Comparison of ENCODE assay signal across 9 cellular contexts in genomic region chrX:55451125-55451524, GRCh38. TPM values are rescaled to one million over a fixed set of nuclear protein-coding genes. Genes with fewer than 3 reads are reported as not detected.
DNase-seq lines count a peak whose midpoint lies in the region; ATAC-seq and TF ChIP-seq lines count a peak whose summit lies in the region.
"Had no signal": no experiment of that assay in that cellular context is flagged by ENCODE, and none has a peak within 500 bp of the region (broad histone marks: within the 10 kb centered on the region; RNA-seq: fewer than 3 reads in every experiment).

No MANE protein-coding gene starts in this region.

- no peak for DNase-seq in CD4-positive, alpha-beta T cell
- no peak for DNase-seq in central memory CD8-positive, alpha-beta T cell (ENCODE audit: low spot score in 2 of 2)
- no peak for DNase-seq in neural crest cell (ENCODE audit: low read depth, low spot score)
- DNase-seq in SKM-1 treated with dmso at 0.1 percent for 144 hours (lab: John Stamatoyannopoulos, UW; ENCODE audit: unreplicated experiment) = no peak
- DNase-seq in NCI-H524 treated with DMSO at 0.1 percent for 48 hours (lab: John Stamatoyannopoulos, UW) = no peak

- no peaks in the 10 kb centered on the region for H3K27me3 Mint-ChIP-seq in CD4-positive, alpha-beta T cell
- no peaks in the 10 kb centered on the region for H3K27me3 Mint-ChIP-seq in central memory CD8-positive, alpha-beta T cell
- H3K27me3 Mint-ChIP-seq in neural crest cell (ENCODE audit: low read depth) = peaks cover 25% of the 10 kb centered on the region

- TF ChIP-seq CTCF in CD4-positive, alpha-beta T cell (IDR thresholded peaks at IDR 0.05) = no peak
- no peak for TF ChIP-seq CTCF in neural crest cell (conservative IDR thresholded peaks at IDR 0.05)

- peak overlapping the region; percentile 99 for H3K27ac Mint-ChIP-seq in CD4-positive, alpha-beta T cell
- H3K27ac Mint-ChIP-seq in central memory CD8-positive, alpha-beta T cell (ENCODE audit: low read depth) = peak overlapping the region; percentile 84
- H3K27ac Mint-ChIP-seq in neural crest cell (ENCODE audit: unreplicated experiment) = no peak overlapping the region

- CTCF ChIA-PET in CD4-positive, alpha-beta T cell (lab: Charles Lee) = interaction anchor here (1.7 kb wide), 1 partner anchor 37 kb away, joined by 4 read pairs; no protein-coding TSS in a partner anchor

- peaks cover 12% of the 10 kb centered on the region for H3K36me3 Mint-ChIP-seq in CD4-positive, alpha-beta T cell (ENCODE audit: low read depth)
- peaks cover 1% of the 10 kb centered on the region for H3K36me3 Mint-ChIP-seq in central memory CD8-positive, alpha-beta T cell (ENCODE audit: insufficient read depth)
- no peaks in the 10 kb centered on the region for H3K36me3 Mint-ChIP-seq in neural crest cell (ENCODE audit: low read depth)

- intact Hi-C loops in CD4-positive, alpha-beta T cell (cut with DNase I, micrococcal nuclease) = no loop called here

- peaks cover 4% of the 10 kb centered on the region; the same call in 1 of the 2 replicates for H3K4me1 ChIP-seq in HUES6 (ENCODE audit: control insufficient read depth, insufficient read depth, low read length)

- POLR2A ChIA-PET in CD4-positive, alpha-beta T cell (lab: Charles Lee) = interaction anchor here (1.0 to 2.6 kb wide), 5 partner anchors 38 to 921 kb away, joined by 5 to 75 read pairs (median 6); partner anchors contain the start of genes APEX2, GNL3L and USP51

- no peak overlapping the region for H3K9ac ChIP-seq in HUES6 (ENCODE audit: low read length)

- H3K9me3 Mint-ChIP-seq in CD4-positive, alpha-beta T cell = no peaks in the 10 kb centered on the region
- H3K9me3 Mint-ChIP-seq in central memory CD8-positive, alpha-beta T cell = no peaks in the 10 kb centered on the region
- H3K9me3 Mint-ChIP-seq in neural crest cell = peaks cover 2% of the 10 kb centered on the region

- H3K27me3 ChIP-seq in CD4-positive, alpha-beta T cell (ENCODE audit: control insufficient read depth, insufficient read depth, low read length) = no peaks in the 10 kb centered on the region
- 0 out of 2 replicates have a peak, but pooled peaks cover 5% of the 10 kb centered on the region for H3K27me3 ChIP-seq in HUES6 (ENCODE audit: control insufficient read depth, insufficient read depth, low read length)

- peaks cover 27% of the 10 kb centered on the region for H3K4me1 Mint-ChIP-seq in CD4-positive, alpha-beta T cell (ENCODE audit: low read depth)
- peaks cover 29% of the 10 kb centered on the region for H3K4me1 Mint-ChIP-seq in central memory CD8-positive, alpha-beta T cell
- H3K4me1 Mint-ChIP-seq in neural crest cell = peaks cover 17% of the 10 kb centered on the region

- H3K27ac ChIP-seq in CD4-positive, alpha-beta T cell (ENCODE audit: low read depth, low read length) = no peak overlapping the region
- H3K27ac ChIP-seq in HUES6 (ENCODE audit: low read depth, low read length) = no peak overlapping the region

- peak overlapping the region; percentile 85 for H3K4me3 ChIP-seq in HUES6 (ENCODE audit: low read depth, low read length)

- no peaks in the 10 kb centered on the region for H3K36me3 ChIP-seq in HUES6 (ENCODE audit: control insufficient read depth, insufficient read depth, low read length)

- no peak for ATAC-seq in CD4-positive, alpha-beta T cell (ENCODE audit: poor library complexity)
- no peak for ATAC-seq in central memory CD8-positive, alpha-beta T cell (replicated peaks; ENCODE audit: extremely low read depth, poor library complexity, severe bottlenecking)
- no peak for ATAC-seq in HG02588 (IDR thresholded peaks at IDR 0.05; ENCODE audit: unreplicated experiment)
- no peak for ATAC-seq in GM18517 (IDR thresholded peaks at IDR 0.05; ENCODE audit: unreplicated experiment)
- ATAC-seq: HCT116 had no signal

- peak overlapping the region; percentile 99 for H3K4me3 Mint-ChIP-seq in CD4-positive, alpha-beta T cell
- H3K4me3 Mint-ChIP-seq in central memory CD8-positive, alpha-beta T cell = peak overlapping the region; percentile 93
- peak overlapping the region; percentile 95 for H3K4me3 Mint-ChIP-seq in neural crest cell

- H3K9me3 ChIP-seq in CD4-positive, alpha-beta T cell (ENCODE audit: control insufficient read depth, low read length) = no peaks in the 10 kb centered on the region
- peaks cover 7% of the 10 kb centered on the region; the same call in 1 of the 2 replicates for H3K9me3 ChIP-seq in HUES6 (ENCODE audit: control insufficient read depth, insufficient read depth, low read depth, low read length)

RNA-seq across cellular contexts. Expression of gene MAGEH1, which starts 0.8 kb away (rescaled TPM):
- 10 to 100 TPM; 17.7 to 18.7 TPM for total RNA-seq in CD4-positive, alpha-beta T cell
- 24.8 and 27.5 TPM in 2 replicates for total RNA-seq in neural crest cell

RNA-seq across cellular contexts. Expression of gene USP51, which starts 38.5 kb away (rescaled TPM):
- 1 to 10 TPM; 2.3 TPM for total RNA-seq in CD4-positive, alpha-beta T cell
- total RNA-seq in neural crest cell = 9.4 and 9.9 TPM in 2 replicates
